In genomic region chr4:123244233-123244632, GRCh38 we compare ENCODE assay signal across 9 cellular contexts.
DNase-seq lines count a peak whose midpoint lies in the region; ATAC-seq and TF ChIP-seq lines count a peak whose summit lies in the region.
"Had no signal": no experiment of that assay in that cellular context is flagged by ENCODE, and none has a peak within 500 bp of the region (broad histone marks: within the 10 kb centered on the region; RNA-seq: fewer than 3 reads in every experiment).

No MANE protein-coding gene starts in this region.

- H3K9me3 Mint-ChIP-seq in endothelial cell (ENCODE audit: unreplicated experiment) = no peaks in the 10 kb centered on the region
- H3K9me3 Mint-ChIP-seq: dendritic cell treated with granulocyte-macrophage colony-stimulating factor and Interleukin-4, amounts not matched to agents 40 ng/mL and 50 ng/mL, for 4 days had no signal

- H3K4me1 ChIP-seq in mammary epithelial cell (ENCODE audit: insufficient read depth, low read length) (peaks cover 5% of the 10 kb centered on the region), lung (ENCODE audit: control insufficient read depth in 2 of 2, insufficient read depth in 2 of 2, low read length in 2 of 2) (peaks cover 5% of the 10 kb centered on the region in 2 donors)

- dilution Hi-C loops in mammary epithelial cell (cut with HindIII; ENCODE audit: low sequenced_read_pairs) = no loop called here

- H3K4me3 Mint-ChIP-seq in endothelial cell (ENCODE audit: unreplicated experiment) = no peak overlapping the region
- H3K4me3 Mint-ChIP-seq: dendritic cell treated with granulocyte-macrophage colony-stimulating factor and Interleukin-4, amounts not matched to agents 40 ng/mL and 50 ng/mL, for 4 days had no signal

- H3K79me2 ChIP-seq in mammary epithelial cell (ENCODE audit: insufficient read depth, low read length) = no peaks in the 10 kb centered on the region

- no peaks in the 10 kb centered on the region for H3K36me3 ChIP-seq in mammary epithelial cell (ENCODE audit: insufficient read depth, low read length)
- H3K36me3 ChIP-seq in lung (ENCODE audit: control insufficient read depth in 2 of 2, insufficient read depth in 2 of 2, low read length in 2 of 2) = peaks cover 0 to 1% of the 10 kb centered on the region in 2 donors

- no peak overlapping the region for H3K9ac ChIP-seq in mammary epithelial cell (ENCODE audit: insufficient read depth, low read length)

- H3K27me3 ChIP-seq in mammary epithelial cell (ENCODE audit: insufficient read depth, low read length) = no peaks in the 10 kb centered on the region
- H3K27me3 ChIP-seq in lung (ENCODE audit: control insufficient read depth, insufficient read depth) = no peaks in the 10 kb centered on the region

- H3K36me3 Mint-ChIP-seq in endothelial cell (ENCODE audit: low read depth, unreplicated experiment) = no peaks in the 10 kb centered on the region

- H3K4me3 ChIP-seq in mammary epithelial cell (replicated peaks in 1 of 3; ENCODE audit: insufficient read depth in 1 of 3, low read depth in 2 of 3, low read length in 3 of 3) (no peak overlapping the region), lung (no peak overlapping the region)

- intact Hi-C loops in mammary epithelial cell (cut with micrococcal nuclease) = no loop called here

- H3K4me2 ChIP-seq in mammary epithelial cell (ENCODE audit: insufficient read depth, low read depth, low read length) = no peak overlapping the region

- H3K27ac Mint-ChIP-seq in endothelial cell (ENCODE audit: unreplicated experiment) = no peak overlapping the region
- H3K27ac Mint-ChIP-seq: dendritic cell treated with granulocyte-macrophage colony-stimulating factor and Interleukin-4, amounts not matched to agents 40 ng/mL and 50 ng/mL, for 4 days had no signal

- in situ Hi-C loops in mammary epithelial cell (cut with MboI; ENCODE audit: low sequenced_read_pairs in 2 of 2) = no loop called here

- no TSS peak for BruUV-seq in mammary epithelial cell (replicated peaks; lab: Mats Ljungman, UMichigan)

- no peaks in the 10 kb centered on the region for H3K4me1 Mint-ChIP-seq in endothelial cell (ENCODE audit: unreplicated experiment)

- 71% methylated on average over 5 of the region's 5 CpGs for WGBS in mammary epithelial cell (ENCODE audit: low coverage, missing lambda C conversion rate)
- 21 to 36% methylated on average over 5 of the region's 5 CpGs for WGBS in lung, 2 donors

- no peaks in the 10 kb centered on the region for H4K20me1 ChIP-seq in mammary epithelial cell (ENCODE audit: insufficient read depth, low read length)

- no peak overlapping the region for H3K27ac ChIP-seq in mammary epithelial cell (ENCODE audit: insufficient read depth, low read depth, low read length)
- no peak overlapping the region for H3K27ac ChIP-seq in lung (ENCODE audit: low read depth in 1 of 2, low read length in 1 of 2)

- DNase-seq in mammary epithelial cell (peak; percentile 85), lung (ENCODE audit: low spot score) (no peak), endothelial cell (ENCODE audit: low spot score) (no peak), kidney tubule cell (ENCODE audit: low spot score) (no peak)
- DNase-seq in activated CD4-positive, alpha-beta T cell treated with anti-CD3 and anti-CD28 coated beads, Interleukin-2, amount 50 U/mL, for 4 hours = no peak

- TF ChIP-seq CTCF in GM12872 (IDR thresholded peaks at IDR 0.05; ENCODE audit: insufficient read depth, low read depth, low read length) (0 out of 3 replicates have a peak, but pooled peaks have one; percentile 20), mammary epithelial cell (conservative IDR thresholded peaks at IDR 0.05 in 1 of 2, IDR thresholded peaks at IDR 0.05 in 1 of 2; ENCODE audit: extremely low read depth in 1 of 2, insufficient read depth in 1 of 2, low read depth in 1 of 2, low read length in 2 of 2) (peak in 1 of 2 donors; percentile 24), lung (IDR thresholded peaks at IDR 0.05; ENCODE audit: control extremely low read depth, extremely low read depth) (no peak), endothelial cell (IDR thresholded peaks at IDR 0.05; ENCODE audit: unreplicated experiment) (no peak)

- CTCF ChIA-PET in mammary epithelial cell (lab: Charles Lee; ENCODE audit: low non-redundant PET) = no interaction called here

- H3K27me3 Mint-ChIP-seq in endothelial cell (ENCODE audit: unreplicated experiment) = no peaks in the 10 kb centered on the region
- H3K27me3 Mint-ChIP-seq: dendritic cell treated with granulocyte-macrophage colony-stimulating factor and Interleukin-4, amounts not matched to agents 40 ng/mL and 50 ng/mL, for 4 days had no signal

- H3K9me3 ChIP-seq in mammary epithelial cell (replicated peaks; ENCODE audit: insufficient read depth, low read length) (no peaks in the 10 kb centered on the region), lung (ENCODE audit: control insufficient read depth in 2 of 2, insufficient read depth in 1 of 2, low read length in 1 of 2) (no peaks in the 10 kb centered on the region)

- ATAC-seq in HG03025 (IDR thresholded peaks at IDR 0.05; ENCODE audit: low FRiP score, unreplicated experiment) = peak; percentile 53
- ATAC-seq in lung (ENCODE audit: insufficient read depth, low FRiP score) = peak; percentile 62
- ATAC-seq in GM19328 (IDR thresholded peaks at IDR 0.05; ENCODE audit: unreplicated experiment) = no peak

- H2AFZ ChIP-seq in mammary epithelial cell (ENCODE audit: low read depth, low read length) = no peak overlapping the region
